Comparison of ENCODE assay signal across 4 cellular contexts in genomic region chr6:49629485-49630088, GRCh38. TPM values are rescaled to one million over a fixed set of nuclear protein-coding genes. Genes with fewer than 3 reads are reported as not detected.
"Had no signal": no experiment of that assay in that cellular context is flagged by ENCODE, and none has a peak within 500 bp of the region (broad histone marks: within the 10 kb centered on the region; RNA-seq: fewer than 3 reads in every experiment).

No MANE protein-coding gene starts in this region.

RNA-seq across cellular contexts. Expression of gene RHAG, which starts 7.1 kb away (rescaled TPM):
- total RNA-seq: LHCN-M2, M059J, MCF 10A, NCI-H460 had no signal
